9 cellular contexts compared by ENCODE assay signal in genomic region chr9:85600675-85601263, GRCh38.
DNase-seq lines count a peak whose midpoint lies in the region; ATAC-seq and TF ChIP-seq lines count a peak whose summit lies in the region.
"Had no signal": no experiment of that assay in that cellular context is flagged by ENCODE, and none has a peak within 500 bp of the region (broad histone marks: within the 10 kb centered on the region; RNA-seq: fewer than 3 reads in every experiment).

No MANE protein-coding gene starts in this region.

- no peak overlapping the region for H3K27ac Mint-ChIP-seq in WTC11
- H3K27ac Mint-ChIP-seq in stimulated activated memory B cell treated with anti-CD40 and anti-IgM and Interleukin-4, amounts not matched to agents 10 μg/mL and 1 μg/mL and 100 μg/mL, for 72 hours: no peak overlapping the region

- in situ Hi-C loops in GM13976 (cut with MboI; ENCODE audit: low sequenced_read_pairs, unreplicated experiment): no loop called here

- H3K9me3 Mint-ChIP-seq in WTC11: no peaks in the 10 kb centered on the region
- H3K9me3 Mint-ChIP-seq in stimulated activated memory B cell treated with anti-CD40 and anti-IgM and Interleukin-4, amounts not matched to agents 10 μg/mL and 1 μg/mL and 100 μg/mL, for 72 hours: no peaks in the 10 kb centered on the region

- POLR2A ChIA-PET in WTC11 (lab: Charles Lee): no interaction called here

- ATAC-seq in WTC11: peak; percentile 92
- peak; percentile 28 for ATAC-seq in stimulated activated naive CD8-positive, alpha-beta T cell treated with anti-CD3 and anti-CD28 coated beads, Interleukin-15, Interleukin-2, amounts not matched to agents 100 U/mL and 50 U/mL, for 24 hours
- no peak for ATAC-seq in stimulated activated memory B cell treated with anti-CD40 and anti-IgM and Interleukin-4, amounts not matched to agents 10 μg/mL and 1 μg/mL and 100 μg/mL, for 72 hours

- H3K4me1 Mint-ChIP-seq in WTC11: peaks cover 29% of the 10 kb centered on the region
- H3K4me1 Mint-ChIP-seq in stimulated activated memory B cell treated with anti-CD40 and anti-IgM and Interleukin-4, amounts not matched to agents 10 μg/mL and 1 μg/mL and 100 μg/mL, for 72 hours: peaks cover 5% of the 10 kb centered on the region

- TF ChIP-seq CTCF in WTC11 (IDR thresholded peaks at IDR 0.05) (no peak), GM13976 (IDR thresholded peaks at IDR 0.05; ENCODE audit: borderline replicate concordance, control extremely low read depth, extremely low read depth, insufficient read depth, missing control alignments) (no peak)

- no peak overlapping the region for H3K4me3 Mint-ChIP-seq in WTC11
- no peak overlapping the region for H3K4me3 Mint-ChIP-seq in stimulated activated memory B cell treated with anti-CD40 and anti-IgM and Interleukin-4, amounts not matched to agents 10 μg/mL and 1 μg/mL and 100 μg/mL, for 72 hours

- CTCF ChIA-PET in WTC11 (lab: Charles Lee): interaction anchor here (1.8 kb wide), 1 partner anchor 9 kb away, joined by 10 read pairs; no protein-coding TSS in a partner anchor

- no peaks in the 10 kb centered on the region; the same call in 1 of the 2 replicates for H3K36me3 Mint-ChIP-seq in WTC11
- H3K36me3 Mint-ChIP-seq in stimulated activated memory B cell treated with anti-CD40 and anti-IgM and Interleukin-4, amounts not matched to agents 10 μg/mL and 1 μg/mL and 100 μg/mL, for 72 hours: peaks cover 48% of the 10 kb centered on the region

- peak; percentile 59 for DNase-seq in activated CD8-positive, alpha-beta memory T cell treated with anti-CD3 and anti-CD28 coated beads, Interleukin-2, amount 50 U/mL, for 48 hours
- no peak for DNase-seq in activated CD8-positive, alpha-beta memory T cell treated with anti-CD3 and anti-CD28 coated beads, Interleukin-2, amount 50 U/mL, for 4 hours
- peak; percentile 69 for DNase-seq in WTC11 (ENCODE audit: low spot score)
- DNase-seq in iPS DF 19.7 (ENCODE audit: low read depth, low spot score): peak; percentile 17
- peak; percentile 25 for DNase-seq in stimulated activated naive CD8-positive, alpha-beta T cell treated with anti-CD3 and anti-CD28 coated beads, Interleukin-15, Interleukin-2, amounts not matched to agents 100 U/mL and 50 U/mL, for 24 hours
- no peak for DNase-seq in GM13976 (ENCODE audit: low spot score)
- DNase-seq in SIG-M5 treated with dmso at 0.1 percent for 504 hours (lab: John Stamatoyannopoulos, UW; ENCODE audit: unreplicated experiment): no peak
- DNase-seq: NCI-H187 treated with DMSO at 0.1 percent for 48 hours had no signal

- no peaks in the 10 kb centered on the region for H3K27me3 Mint-ChIP-seq in WTC11 (ENCODE audit: low read depth)
- no peaks in the 10 kb centered on the region for H3K27me3 Mint-ChIP-seq in stimulated activated memory B cell treated with anti-CD40 and anti-IgM and Interleukin-4, amounts not matched to agents 10 μg/mL and 1 μg/mL and 100 μg/mL, for 72 hours

TF ChIP-seq in WTC11, 78 proteins besides CTCF, POLR2A, EP300 and RAD21:
- TF ChIP-seq FOXP1 (CRISPR knock-in tag; IDR thresholded peaks at IDR 0.05; ENCODE audit: borderline replicate concordance): 0 out of 2 replicates have a peak, but pooled peaks have one; percentile 26
- no peak for TF ChIP-seq MXD4 (CRISPR knock-in tag; IDR thresholded peaks at IDR 0.05; ENCODE audit: borderline replicate concordance)

Comparison
In these comparisons a context has a peak if more than half of its experiments do, and no peak if none do; other contexts are left out.
1. DNase-seq: peak in activated CD8-positive, alpha-beta memory T cell treated with anti-CD3 and anti-CD28 coated beads, Interleukin-2, amount 50 U/mL, for 48 hours (single experiment), WTC11 (single experiment), iPS DF 19.7 (single experiment) and stimulated activated naive CD8-positive, alpha-beta T cell treated with anti-CD3 and anti-CD28 coated beads, Interleukin-15, Interleukin-2, amounts not matched to agents 100 U/mL and 50 U/mL, for 24 hours (single experiment); none in activated CD8-positive, alpha-beta memory T cell treated with anti-CD3 and anti-CD28 coated beads, Interleukin-2, amount 50 U/mL, for 4 hours (single experiment), GM13976 (single experiment) and SIG-M5 treated with dmso at 0.1 percent for 504 hours (single experiment).